1 cellular context compared by ENCODE assay signal in genomic region chr9:93159601-93160418, GRCh38.
TF ChIP-seq lines count a peak whose summit lies in the region.

No MANE protein-coding gene starts in this region.

TF ChIP-seq in K562, 482 proteins besides CTCF, POLR2A, EP300 and RAD21 (continued from another document and continues in another):
- TF ChIP-seq SOX6 (IDR thresholded peaks at IDR 0.05), result 0 out of 2 replicates have a peak, but pooled peaks have one; percentile 23
- peak; percentile 76; the same call in 1 of the 2 replicates for TF ChIP-seq MYNN (IDR thresholded peaks at IDR 0.05)
- TF ChIP-seq MYNN (CRISPR knock-in tag; IDR thresholded peaks at IDR 0.05), result no peak
- TF ChIP-seq MYC (IDR thresholded peaks at IDR 0.05; ENCODE audit: low read depth, low read length), result peak; percentile 55; the same call in 1 of the 2 replicates
- TF ChIP-seq MYC (CRISPR knock-in tag; IDR thresholded peaks at IDR 0.05; ENCODE audit: borderline replicate concordance, low read depth), result no peak
- peak; percentile 31 for TF ChIP-seq ZFP36 (IDR thresholded peaks at IDR 0.05; ENCODE audit: low read depth, low read length, partially characterized antibody)
- TF ChIP-seq ZNF133 (CRISPR knock-in tag; IDR thresholded peaks at IDR 0.05), result no peak
- 0 out of 2 replicates have a peak, but pooled peaks have one; percentile 11 for TF ChIP-seq TCF3 (CRISPR knock-in tag; IDR thresholded peaks at IDR 0.05)
- TF ChIP-seq CTBP1 (IDR thresholded peaks at IDR 0.05; ENCODE audit: borderline replicate concordance), result peak; percentile 59
- TF ChIP-seq JUND (IDR thresholded peaks at IDR 0.05; ENCODE audit: borderline replicate concordance, low read depth, low read length), result 0 out of 2 replicates have a peak, but pooled peaks have one; percentile 40
- TF ChIP-seq JUND (tag; IDR thresholded peaks at IDR 0.05; ENCODE audit: borderline replicate concordance, low read depth, low read length), result no peak; the same call in 2 of the 3 replicates
- TF ChIP-seq RFX5 (IDR thresholded peaks at IDR 0.05; ENCODE audit: low read depth, low read length), result no peak
- no peak for TF ChIP-seq HDGF (IDR thresholded peaks at IDR 0.05)
- TF ChIP-seq ZNF384 (IDR thresholded peaks at IDR 0.05; ENCODE audit: low read depth, low read length), result peak; percentile 61
- TF ChIP-seq ZBTB7A (IDR thresholded peaks at IDR 0.05; ENCODE audit: borderline replicate concordance, control insufficient read depth, low read depth, low read length), result peak; percentile 48; the same call in 1 of the 2 replicates
- 0 out of 4 replicates have a peak, but pooled peaks of 1 of the 2 experiments have one; percentile 42 for TF ChIP-seq MNT (conservative IDR thresholded peaks at IDR 0.05)
- TF ChIP-seq CTCFL (IDR thresholded peaks at IDR 0.05; ENCODE audit: borderline replicate concordance, insufficient read depth, low read depth, low read length, poor library complexity, severe bottlenecking), result no peak
- no peak for TF ChIP-seq ZNF75A (CRISPR knock-in tag; IDR thresholded peaks at IDR 0.05)
- no peak for TF ChIP-seq U2AF1 (optimal IDR thresholded peaks at IDR 0.05; ENCODE audit: low read depth, low read length)
- peak; percentile 85 for TF ChIP-seq PKNOX1 (IDR thresholded peaks at IDR 0.05)
- TF ChIP-seq ZKSCAN1 (IDR thresholded peaks at IDR 0.05; ENCODE audit: low read depth, low read length), result 0 out of 2 replicates have a peak, but pooled peaks have one; percentile 30
- 0 out of 2 replicates have a peak, but pooled peaks have one; percentile 9 for TF ChIP-seq JUN (IDR thresholded peaks at IDR 0.05; ENCODE audit: borderline replicate concordance, low read depth, low read length)
- no peak for TF ChIP-seq JUN (CRISPR knock-in tag; IDR thresholded peaks at IDR 0.05; ENCODE audit: borderline replicate concordance)
- peak; percentile 68; the same call in 1 of the 2 replicates for TF ChIP-seq ARID2 (IDR thresholded peaks at IDR 0.05)
- TF ChIP-seq CBX3 (IDR thresholded peaks at IDR 0.05; ENCODE audit: borderline replicate concordance in 1 of 2, low read length in 2 of 2), result no peak
- TF ChIP-seq BHLHE40 (IDR thresholded peaks at IDR 0.05; ENCODE audit: low read length), result 0 out of 2 replicates have a peak, but pooled peaks have one; percentile 33
- TF ChIP-seq ESRRA (IDR thresholded peaks at IDR 0.05; ENCODE audit: borderline replicate concordance, low read depth), result peak; percentile 55; the same call in 1 of the 2 replicates
- TF ChIP-seq TFAP4 (CRISPR knock-in tag; IDR thresholded peaks at IDR 0.05; ENCODE audit: borderline replicate concordance), result peak; percentile 52; the same call in 1 of the 2 replicates
- no peak for TF ChIP-seq MTA3 (IDR thresholded peaks at IDR 0.05; ENCODE audit: borderline replicate concordance)
- TF ChIP-seq CBX5 (IDR thresholded peaks at IDR 0.05; ENCODE audit: borderline replicate concordance, low read depth), result peak; percentile 46; the same call in 1 of the 2 replicates
- TF ChIP-seq NFE2 (IDR thresholded peaks at IDR 0.05; ENCODE audit: low read depth), result 0 out of 2 replicates have a peak, but pooled peaks have one; percentile 1
- peak; percentile 67 for TF ChIP-seq KLF16 (IDR thresholded peaks at IDR 0.05)
- TF ChIP-seq ARID4B (CRISPR knock-in tag; IDR thresholded peaks at IDR 0.05), result no peak
- peak; percentile 92 for TF ChIP-seq DEAF1 (CRISPR knock-in tag; IDR thresholded peaks at IDR 0.05)
- 0 out of 2 replicates have a peak, but pooled peaks have one; percentile 65 for TF ChIP-seq XRCC5 (IDR thresholded peaks at IDR 0.05; ENCODE audit: low read depth, low read length)
- peak in 1 of 3 experiments; percentile 12 for TF ChIP-seq YY1 (IDR thresholded peaks at IDR 0.05; ENCODE audit: borderline replicate concordance in 1 of 3, control insufficient read depth in 1 of 3, extremely low read depth in 1 of 3, insufficient read depth in 3 of 3, insufficient read length in 1 of 3, insufficient replicate concordance in 2 of 3, low read depth in 1 of 3, low read length in 2 of 3)
- 0 out of 4 replicates have a peak, but pooled peaks of 1 of the 2 experiments have one; percentile 54 for TF ChIP-seq UBTF (IDR thresholded peaks at IDR 0.05; ENCODE audit: borderline replicate concordance in 1 of 2, low read depth in 2 of 2, low read length in 2 of 2)
- TF ChIP-seq CREM (IDR thresholded peaks at IDR 0.05; ENCODE audit: low read depth), result peak; percentile 76
- TF ChIP-seq RCOR1 (IDR thresholded peaks at IDR 0.05; ENCODE audit: borderline replicate concordance in 1 of 2, low read depth in 2 of 2, low read length in 2 of 2), result 0 out of 4 replicates have a peak, but pooled peaks of 1 of the 2 experiments have one; percentile 33
- TF ChIP-seq FOSL1 (tag; conservative IDR thresholded peaks at IDR 0.05), result no peak
- peak; percentile 94 for TF ChIP-seq VEZF1 (CRISPR knock-in tag; IDR thresholded peaks at IDR 0.05)
- TF ChIP-seq CXXC5 (CRISPR knock-in tag; IDR thresholded peaks at IDR 0.05), result 0 out of 2 replicates have a peak, but pooled peaks have one; percentile 28
- no peak for TF ChIP-seq MIER1 (IDR thresholded peaks at IDR 0.05; ENCODE audit: low read depth)
- TF ChIP-seq SMC3 (conservative IDR thresholded peaks at IDR 0.05; ENCODE audit: insufficient read depth, low read depth, low read length), result peak; percentile 95
- TF ChIP-seq NR1H2 (CRISPR knock-in tag; IDR thresholded peaks at IDR 0.05), result no peak
- no peak for TF ChIP-seq MLX (CRISPR knock-in tag; conservative IDR thresholded peaks at IDR 0.05)
- peak; percentile 95 to 97 for TF ChIP-seq MAZ (CRISPR knock-in tag; conservative IDR thresholded peaks at IDR 0.05 in 1 of 2, IDR thresholded peaks at IDR 0.05 in 1 of 2)
- TF ChIP-seq RB1 (IDR thresholded peaks at IDR 0.05; ENCODE audit: low read depth), result peak; percentile 89
